ENCODE assay signal across 16 cellular contexts in genomic region chr1:196466656-196467055, GRCh38.
A peak's percentile ranks its signal among the peaks of the same experiment; 100 is the strongest.
DNase-seq lines count a peak whose midpoint lies in the region; ATAC-seq and TF ChIP-seq lines count a peak whose summit lies in the region.
"Had no signal": no experiment of that assay in that cellular context is flagged by ENCODE, and none has a peak within 500 bp of the region (broad histone marks: within the 10 kb centered on the region; RNA-seq: fewer than 3 reads in every experiment).

No MANE protein-coding gene starts in this region.

- peaks cover 19% of the 10 kb centered on the region for H3K4me1 ChIP-seq in ACC112 (ENCODE audit: control insufficient read depth, insufficient read depth, low read length, unreplicated experiment)
- H3K4me1 ChIP-seq in adipocyte (ENCODE audit: control insufficient read depth, insufficient read depth, low read length), result peaks cover 37% of the 10 kb centered on the region
- H3K4me1 ChIP-seq: transverse colon had no signal

- POLR2A ChIA-PET in T-cell (lab: Charles Lee), result no interaction called here

- no peak for ATAC-seq in T-cell (replicated peaks in 1 of 4)
- ATAC-seq: activated CD8-positive, alpha-beta memory T cell treated with anti-CD3 and anti-CD28 coated beads, Interleukin-2, amount 10 ng/mL, durations not matched to agents 7 days and 5 days; activated naive CD4-positive, alpha-beta T cell treated with anti-CD3 and anti-CD28 coated beads, Interleukin-2, amount 50 U/mL, for 72 hours; left lobe of liver; Right ventricle myocardium inferior had no signal

- no peak for TF ChIP-seq CTCF in glutamatergic neuron (IDR thresholded peaks at IDR 0.05; ENCODE audit: partially characterized antibody, unreplicated experiment)
- no peak for TF ChIP-seq CTCF in dorsolateral prefrontal cortex (IDR thresholded peaks at IDR 0.05 in 54 of 56, conservative IDR thresholded peaks at IDR 0.05 in 2 of 56; ENCODE audit: low read depth in 1 of 56, partially characterized antibody in 56 of 56)

- H3K27me3 Mint-ChIP-seq in glutamatergic neuron (ENCODE audit: unreplicated experiment) (no peaks in the 10 kb centered on the region), T-cell (no peaks in the 10 kb centered on the region)
- H3K27me3 Mint-ChIP-seq: activated CD8-positive, alpha-beta memory T cell treated with anti-CD3 and anti-CD28 coated beads, Interleukin-2, amount 10 ng/mL, durations not matched to agents 7 days and 5 days had no signal

- H3K27ac ChIP-seq in ACC112 (ENCODE audit: low read depth, low read length), result peak overlapping the region; percentile 55
- H3K27ac ChIP-seq in dorsolateral prefrontal cortex, result no peak overlapping the region
- H3K27ac ChIP-seq: transverse colon had no signal

- DNase-seq in HK-2 (ENCODE audit: unreplicated experiment), result peak; percentile 44
- DNase-seq in adipocyte (ENCODE audit: low read depth), result peak; percentile 56
- DNase-seq in glutamatergic neuron, result no peak
- no peak for DNase-seq in T-cell
- no peak for DNase-seq in OCI-M2 (lab: John Stamatoyannopoulos, UW; ENCODE audit: unreplicated experiment)
- DNase-seq in dorsolateral prefrontal cortex, result no peak
- DNase-seq in pons (ENCODE audit: low spot score), result no peak
- DNase-seq: activated CD8-positive, alpha-beta memory T cell treated with anti-CD3 and anti-CD28 coated beads, Interleukin-2, amount 10 ng/mL, durations not matched to agents 7 days and 5 days; cortex of kidney; H9; NCI-H526; transverse colon had no signal

- CTCF ChIA-PET in T-cell (lab: Charles Lee), result no interaction called here

- peaks cover 11% of the 10 kb centered on the region for H3K4me1 Mint-ChIP-seq in glutamatergic neuron (ENCODE audit: low read depth, unreplicated experiment)
- no peaks in the 10 kb centered on the region for H3K4me1 Mint-ChIP-seq in T-cell
- H3K4me1 Mint-ChIP-seq: activated CD8-positive, alpha-beta memory T cell treated with anti-CD3 and anti-CD28 coated beads, Interleukin-2, amount 10 ng/mL, durations not matched to agents 7 days and 5 days; H9 had no signal

- peaks cover under 1% of the 10 kb centered on the region for H3K36me3 Mint-ChIP-seq in glutamatergic neuron (ENCODE audit: unreplicated experiment)
- H3K36me3 Mint-ChIP-seq in T-cell, result no peaks in the 10 kb centered on the region
- H3K36me3 Mint-ChIP-seq: activated CD8-positive, alpha-beta memory T cell treated with anti-CD3 and anti-CD28 coated beads, Interleukin-2, amount 10 ng/mL, durations not matched to agents 7 days and 5 days; activated naive CD4-positive, alpha-beta T cell treated with anti-CD3 and anti-CD28 coated beads, Interleukin-2, amount 50 U/mL, for 72 hours had no signal

- H3K27ac Mint-ChIP-seq in glutamatergic neuron (ENCODE audit: unreplicated experiment), result peak overlapping the region; percentile 64
- no peak overlapping the region for H3K27ac Mint-ChIP-seq in T-cell
- H3K27ac Mint-ChIP-seq: activated CD8-positive, alpha-beta memory T cell treated with anti-CD3 and anti-CD28 coated beads, Interleukin-2, amount 10 ng/mL, durations not matched to agents 7 days and 5 days; activated naive CD4-positive, alpha-beta T cell treated with anti-CD3 and anti-CD28 coated beads, Interleukin-2, amount 50 U/mL, for 72 hours had no signal

- intact Hi-C loops in dorsolateral prefrontal cortex (cut with DNase I), result no loop called here

- peak overlapping the region; percentile 39 for H2AFZ ChIP-seq in ACC112 (ENCODE audit: low read length, unreplicated experiment)

- H3K9me3 ChIP-seq in adipocyte (ENCODE audit: control insufficient read depth, low read length), result no peaks in the 10 kb centered on the region
- H3K9me3 ChIP-seq: transverse colon had no signal

- H3K36me3 ChIP-seq in ACC112 (ENCODE audit: insufficient read depth, low read length) (no peaks in the 10 kb centered on the region), adipocyte (ENCODE audit: control insufficient read depth, insufficient read depth, low read length, severe bottlenecking) (no peaks in the 10 kb centered on the region)
- H3K36me3 ChIP-seq: transverse colon had no signal

- H3K9me3 Mint-ChIP-seq in glutamatergic neuron (ENCODE audit: unreplicated experiment), result no peaks in the 10 kb centered on the region
- no peaks in the 10 kb centered on the region for H3K9me3 Mint-ChIP-seq in T-cell
- H3K9me3 Mint-ChIP-seq: activated naive CD4-positive, alpha-beta T cell treated with anti-CD3 and anti-CD28 coated beads, Interleukin-2, amount 50 U/mL, for 72 hours; H9 had no signal

- H3K79me2 ChIP-seq in ACC112 (ENCODE audit: control insufficient read depth, insufficient read depth, low read length, unreplicated experiment), result no peaks in the 10 kb centered on the region

- no peak overlapping the region for H3K4me3 Mint-ChIP-seq in glutamatergic neuron (ENCODE audit: unreplicated experiment)
- H3K4me3 Mint-ChIP-seq in T-cell, result no peak overlapping the region
- H3K4me3 Mint-ChIP-seq: activated CD8-positive, alpha-beta memory T cell treated with anti-CD3 and anti-CD28 coated beads, Interleukin-2, amount 10 ng/mL, durations not matched to agents 7 days and 5 days; H9 had no signal

- H3K27me3 ChIP-seq in ACC112 (ENCODE audit: insufficient read depth, low read length), result no peaks in the 10 kb centered on the region
- no peaks in the 10 kb centered on the region for H3K27me3 ChIP-seq in adipocyte (replicated peaks; ENCODE audit: control insufficient read depth, insufficient read depth, low read length)
- no peaks in the 10 kb centered on the region for H3K27me3 ChIP-seq in dorsolateral prefrontal cortex
- H3K27me3 ChIP-seq: transverse colon had no signal

- H3K4me3 ChIP-seq in ACC112 (ENCODE audit: low read depth, low read length), result peak overlapping the region; percentile 33; the same call in 1 of the 2 replicates
- H3K4me3 ChIP-seq in adipocyte (ENCODE audit: low read length), result no peak overlapping the region
- H3K4me3 ChIP-seq in dorsolateral prefrontal cortex, result no peak overlapping the region
- H3K4me3 ChIP-seq: transverse colon had no signal

- H3K9ac ChIP-seq in adipocyte (ENCODE audit: low read length), result no peak overlapping the region

Comparison
In these comparisons a context has a peak if more than half of its experiments do, and no peak if none do; other contexts are left out.
1. DNase-seq: peak in HK-2 (single experiment) and adipocyte (single experiment); none in glutamatergic neuron (single experiment), T-cell (0 of 34), OCI-M2 (single experiment), dorsolateral prefrontal cortex (0 of 10) and pons (single experiment).